13 cellular contexts compared by ENCODE assay signal in genomic region chr7:102514881-102515721, GRCh38. TPM values are rescaled to one million over a fixed set of nuclear protein-coding genes. Genes with fewer than 3 reads are reported as not detected.
DNase-seq lines count a peak whose midpoint lies in the region; ATAC-seq and TF ChIP-seq lines count a peak whose summit lies in the region.
"Not testable (repeated sequence)": the region's sequence is repeated elsewhere in the genome, so short reads cannot be mapped to it uniquely, and the experiment has no call there.
"Had no signal": no experiment of that assay in that cellular context is flagged by ENCODE, and none has a peak within 500 bp of the region (broad histone marks: within the 10 kb centered on the region; RNA-seq: fewer than 3 reads in every experiment).

No MANE protein-coding gene starts in this region.

- peak; percentile 52 for DNase-seq in CD14-positive monocyte (ENCODE audit: low spot score)
- peak; percentile 20 for DNase-seq in activated CD4-positive, alpha-beta T cell treated with anti-CD3 and anti-CD28 coated beads for 36 hours
- not testable (repeated sequence) for DNase-seq in memory B cell (ENCODE audit: low spot score in 2 of 2)

- ATAC-seq in GM18907 (IDR thresholded peaks at IDR 0.05; ENCODE audit: unreplicated experiment), result peak; percentile 72
- peak; percentile 48 for ATAC-seq in GM21360 (IDR thresholded peaks at IDR 0.05; ENCODE audit: unreplicated experiment)
- ATAC-seq in HG02610 (IDR thresholded peaks at IDR 0.05; ENCODE audit: unreplicated experiment), result peak; percentile 74
- ATAC-seq in HG03045 (IDR thresholded peaks at IDR 0.05; ENCODE audit: unreplicated experiment), result peak; percentile 62
- ATAC-seq in HG03442 (IDR thresholded peaks at IDR 0.05; ENCODE audit: unreplicated experiment), result peak; percentile 68
- peak; percentile 3 for ATAC-seq in activated CD4-positive, alpha-beta T cell treated with anti-CD3 and anti-CD28 coated beads for 36 hours
- ATAC-seq in memory B cell (ENCODE audit: low read depth), result peak; percentile 42

- intact Hi-C loops in CD14-positive monocyte (cut with micrococcal nuclease); activated CD4-positive, alpha-beta T cell treated with anti-CD3 and anti-CD28 coated beads for 36 hours (cut with DNase I, micrococcal nuclease): not testable (repeated sequence)

- not testable (repeated sequence) for H3K9me3 Mint-ChIP-seq in CD14-positive monocyte; activated CD4-positive, alpha-beta T cell treated with anti-CD3 and anti-CD28 coated beads for 36 hours (ENCODE audit: low read depth); memory B cell

- not testable (repeated sequence) for H3K36me3 Mint-ChIP-seq in CD14-positive monocyte; activated CD4-positive, alpha-beta T cell treated with anti-CD3 and anti-CD28 coated beads for 36 hours (ENCODE audit: low read depth); memory B cell

- not testable (repeated sequence) for TF ChIP-seq CTCF in CD14-positive monocyte (IDR thresholded peaks at IDR 0.05)

- not testable (repeated sequence) for H3K4me3 Mint-ChIP-seq in CD14-positive monocyte; activated CD4-positive, alpha-beta T cell treated with anti-CD3 and anti-CD28 coated beads for 36 hours; memory B cell

- not testable (repeated sequence) for H3K27ac Mint-ChIP-seq in CD14-positive monocyte; activated CD4-positive, alpha-beta T cell treated with anti-CD3 and anti-CD28 coated beads for 36 hours; memory B cell

- CTCF ChIA-PET in activated CD4-positive, alpha-beta T cell treated with anti-CD3 and anti-CD28 coated beads for 36 hours (lab: Charles Lee), result not testable (repeated sequence)

- POLR2A ChIA-PET in activated CD4-positive, alpha-beta T cell treated with anti-CD3 and anti-CD28 coated beads for 36 hours (lab: Charles Lee), result not testable (repeated sequence)

- H3K4me1 Mint-ChIP-seq in CD14-positive monocyte; activated CD4-positive, alpha-beta T cell treated with anti-CD3 and anti-CD28 coated beads for 36 hours; memory B cell: not testable (repeated sequence)

- H3K27me3 Mint-ChIP-seq in CD14-positive monocyte (ENCODE audit: low read depth in 3 of 3); activated CD4-positive, alpha-beta T cell treated with anti-CD3 and anti-CD28 coated beads for 36 hours; memory B cell: not testable (repeated sequence)

RNA-seq across cellular contexts. Expression of gene RASA4B, which starts 2.5 kb away (rescaled TPM):
- 10 to 100 TPM in 1 of 2 donors, 1 to 10 TPM in 1; 6.3 to 20.1 TPM for polyA plus RNA-seq in CD14-positive monocyte
- 10 to 100 TPM; 28.6 to 30.1 TPM for total RNA-seq in activated CD4-positive, alpha-beta T cell treated with anti-CD3 and anti-CD28 coated beads for 36 hours

RNA-seq across cellular contexts. Expression of gene UPK3BL2, which starts 28.4 kb away (rescaled TPM):
- polyA plus RNA-seq in CD14-positive monocyte, result under 1 TPM; 0.30 to 0.39 TPM
- 10 to 100 TPM; 23.4 to 43.5 TPM for total RNA-seq in activated CD4-positive, alpha-beta T cell treated with anti-CD3 and anti-CD28 coated beads for 36 hours

RNA-seq across cellular contexts. Expression of gene SPDYE2, which starts 35.9 kb away (rescaled TPM):
- polyA plus RNA-seq in CD14-positive monocyte, result not detected
- total RNA-seq in activated CD4-positive, alpha-beta T cell treated with anti-CD3 and anti-CD28 coated beads for 36 hours, result not detected
- total RNA-seq: A172, astrocyte, chondrocyte, hepatocyte, kidney epithelial cell had no signal

RNA-seq across cellular contexts. Expression of gene POLR2J, which starts 36.4 kb away (rescaled TPM):
- 100 to 1,000 TPM in 1 of 2 donors, 10 to 100 TPM in 1; 65.7 to 104 TPM for polyA plus RNA-seq in CD14-positive monocyte
- total RNA-seq in activated CD4-positive, alpha-beta T cell treated with anti-CD3 and anti-CD28 coated beads for 36 hours, result 10 to 100 TPM; 32.6 to 46.1 TPM

RNA-seq across cellular contexts. Expression of gene LRWD1, which starts 50.3 kb away (rescaled TPM):
- 1 to 10 TPM; 5.4 to 6.1 TPM for polyA plus RNA-seq in CD14-positive monocyte
- total RNA-seq in activated CD4-positive, alpha-beta T cell treated with anti-CD3 and anti-CD28 coated beads for 36 hours, result 10 to 100 TPM; 13.6 to 14.4 TPM

Comparison
In these comparisons a context has a peak if more than half of its experiments do, and no peak if none do; other contexts are left out.
1. ATAC-seq: peak in every context shown above with its lines; median percentile 74 in HG02610; 72 in GM18907; 68 in HG03442; 62 in HG03045; 48 in GM21360; 42 in memory B cell; 3 in activated CD4-positive, alpha-beta T cell treated with anti-CD3 and anti-CD28 coated beads for 36 hours.